In genomic region chr9:109968702-109969450, GRCh38 we compare ENCODE assay signal across 8 cellular contexts.
DNase-seq lines count a peak whose midpoint lies in the region; ATAC-seq and TF ChIP-seq lines count a peak whose summit lies in the region.

No MANE protein-coding gene starts in this region.

- no peak for ATAC-seq in activated B cell treated with CpG ODN at 0.5 μM for 24 hours (ENCODE audit: low read depth)

- CTCF ChIA-PET in AG04450 (lab: Charles Lee) = interaction anchor here (0.7 to 1.0 kb wide), 2 partner anchors 23 to 183 kb away, joined by 3 read pairs; no protein-coding TSS in a partner anchor
- CTCF ChIA-PET in activated B cell treated with CpG ODN at 0.5 μM for 24 hours (lab: Charles Lee) = interaction anchor here (1.0 to 6.8 kb wide), 12 partner anchors 8 to 184 kb away, joined by 3 to 114 read pairs (median 6); no protein-coding TSS in a partner anchor

- H3K27me3 Mint-ChIP-seq in activated B cell treated with CpG ODN at 0.5 μM for 24 hours (no peaks in the 10 kb centered on the region), progenitor cell of endocrine pancreas (peaks cover 13% of the 10 kb centered on the region)

- no peaks in the 10 kb centered on the region for H3K27me3 ChIP-seq in AG04450 (ENCODE audit: control insufficient read depth, insufficient read depth, low read length)

- peak overlapping the region; percentile 98 for H3K27ac Mint-ChIP-seq in activated B cell treated with CpG ODN at 0.5 μM for 24 hours
- no peak overlapping the region for H3K27ac Mint-ChIP-seq in progenitor cell of endocrine pancreas

- no peaks in the 10 kb centered on the region for H3K9me3 Mint-ChIP-seq in activated B cell treated with CpG ODN at 0.5 μM for 24 hours
- H3K9me3 Mint-ChIP-seq in progenitor cell of endocrine pancreas (ENCODE audit: low read depth) = no peaks in the 10 kb centered on the region

- intact Hi-C loops in activated B cell treated with CpG ODN at 0.5 μM for 24 hours (cut with micrococcal nuclease) = no loop called here

- H3K4me1 Mint-ChIP-seq in activated B cell treated with CpG ODN at 0.5 μM for 24 hours = peaks cover 92% of the 10 kb centered on the region
- H3K4me1 Mint-ChIP-seq in progenitor cell of endocrine pancreas (ENCODE audit: low read depth) = no peaks in the 10 kb centered on the region

- TF ChIP-seq CTCF in AG04450 (IDR thresholded peaks at IDR 0.05; ENCODE audit: low read depth, low read length) = peak; percentile 27; the same call in 1 of the 2 replicates
- peak; percentile 6 for TF ChIP-seq CTCF in GM20000 (IDR thresholded peaks at IDR 0.05; ENCODE audit: extremely low read depth, missing control alignments)
- TF ChIP-seq CTCF in activated B cell treated with CpG ODN at 0.5 μM for 24 hours (IDR thresholded peaks at IDR 0.05) = no peak
- TF ChIP-seq CTCF in progenitor cell of endocrine pancreas (IDR thresholded peaks at IDR 0.05; ENCODE audit: unreplicated experiment) = no peak

- H3K4me3 Mint-ChIP-seq in activated B cell treated with CpG ODN at 0.5 μM for 24 hours (peak overlapping the region; percentile 65), progenitor cell of endocrine pancreas (ENCODE audit: low read depth) (no peak overlapping the region)

- H3K4me3 ChIP-seq in AG04450 (ENCODE audit: low read depth, low read length) = no peak overlapping the region

- H3K36me3 Mint-ChIP-seq in activated B cell treated with CpG ODN at 0.5 μM for 24 hours (ENCODE audit: low read depth) (no peaks in the 10 kb centered on the region), progenitor cell of endocrine pancreas (ENCODE audit: insufficient read depth) (no peaks in the 10 kb centered on the region)

- DNase-seq in AG04450 (ENCODE audit: low read depth, low spot score) = no peak
- no peak for DNase-seq in GM20000 (ENCODE audit: low spot score)
- no peak for DNase-seq in activated B cell treated with CpG ODN at 0.5 μM for 24 hours
- peak; percentile 66 for DNase-seq in iPS-NIHi7 (ENCODE audit: extremely low spot score)
- no peak for DNase-seq in central memory CD4-positive, alpha-beta T cell
- no peak for DNase-seq in NCI-H345 (lab: John Stamatoyannopoulos, UW)
- DNase-seq in progenitor cell of endocrine pancreas (ENCODE audit: low spot score, unreplicated experiment) = no peak
- no peak for DNase-seq in NCI-H1930 (lab: John Stamatoyannopoulos, UW)

- H3K9me3 ChIP-seq in AG04450 (ENCODE audit: control insufficient read depth, insufficient read depth, low read length) = no peaks in the 10 kb centered on the region

- H3K27ac ChIP-seq in AG04450 (ENCODE audit: low read depth, low read length) = no peak overlapping the region

- POLR2A ChIA-PET in AG04450 (lab: Yijun Ruan, JAX) (interaction anchor here (0.6 to 0.8 kb wide), 2 partner anchors 13 to 63 kb away, joined by 3 read pairs; no protein-coding TSS in a partner anchor), activated B cell treated with CpG ODN at 0.5 μM for 24 hours (lab: Charles Lee) (interaction anchor here (0.8 to 17.2 kb wide), 17 partner anchors 9 to 288 kb away, joined by 3 to 704 read pairs (median 8); partner anchors contain the start of gene TXN)

Comparison
In these comparisons a context has a peak if more than half of its experiments do, and no peak if none do; other contexts are left out.
1. CTCF ChIP-seq: peak in AG04450 (single experiment) and GM20000 (single experiment); none in activated B cell treated with CpG ODN at 0.5 μM for 24 hours (single experiment) and progenitor cell of endocrine pancreas (single experiment).